In the genomic region with DNA sequence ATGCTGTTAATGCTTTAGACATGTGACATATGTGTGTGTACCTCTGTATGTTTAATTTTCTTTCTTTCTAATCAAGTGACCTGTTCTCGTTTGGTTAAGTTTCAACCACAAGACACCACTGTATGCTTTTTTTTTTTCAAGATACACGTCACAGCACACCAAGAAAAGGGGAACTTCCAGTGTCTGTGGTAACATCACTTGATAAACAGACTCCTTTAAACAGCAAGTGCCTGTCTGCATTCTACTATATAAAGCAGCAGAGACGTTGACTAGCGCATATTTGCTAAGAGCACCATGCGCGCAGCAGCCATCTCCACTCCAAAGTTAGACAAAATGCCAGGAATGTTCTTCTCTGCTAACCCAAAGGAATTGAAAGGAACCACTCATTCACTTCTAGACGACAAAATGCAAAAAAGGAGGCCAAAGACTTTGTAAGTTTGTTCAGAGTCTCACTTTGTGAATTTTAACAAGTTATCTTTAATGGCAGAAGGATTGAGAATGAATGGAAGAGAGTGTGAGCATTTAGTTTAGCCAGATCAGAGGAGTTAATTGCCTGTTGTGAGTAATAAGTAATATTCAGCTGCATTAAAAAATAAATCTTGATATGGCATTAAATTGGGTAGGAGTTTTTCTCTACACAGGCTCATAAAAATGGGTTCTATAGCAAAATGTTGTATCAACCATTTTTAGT, we compare ENCODE assay signal across 9 cellular contexts. TPM values are rescaled to one million over a fixed set of nuclear protein-coding genes. Genes with fewer than 3 reads are reported as not detected.
DNase-seq lines count a peak whose midpoint lies in the region; ATAC-seq and TF ChIP-seq lines count a peak whose summit lies in the region.
"Had no signal": no experiment of that assay in that cellular context is flagged by ENCODE, and none has a peak within 500 bp of the region (broad histone marks: within the 10 kb centered on the region; RNA-seq: fewer than 3 reads in every experiment).

A gene with protein sequence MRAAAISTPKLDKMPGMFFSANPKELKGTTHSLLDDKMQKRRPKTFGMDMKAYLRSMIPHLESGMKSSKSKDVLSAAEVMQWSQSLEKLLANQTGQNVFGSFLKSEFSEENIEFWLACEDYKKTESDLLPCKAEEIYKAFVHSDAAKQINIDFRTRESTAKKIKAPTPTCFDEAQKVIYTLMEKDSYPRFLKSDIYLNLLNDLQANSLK (plus strand): TSS at position 275 of the 691 bp plus-strand sequence. CDS start 20 bp downstream, at position 295.

- peak within 1 kb of the TSS; percentile 80 for H2AFZ ChIP-seq in neuronal stem cell (ENCODE audit: low read length)

- H4K91ac ChIP-seq in neuronal stem cell (ENCODE audit: low read depth, low read length, poor library complexity) = no peak within 1 kb of the TSS

- no peak within 1 kb of the TSS for H2BK120ac ChIP-seq in neuronal stem cell (ENCODE audit: low read depth, low read length)

- peak within 1 kb of the TSS; percentile 90 for H3K27ac Mint-ChIP-seq in T-helper 1 cell treated with Interleukin-12 subunit alpha and Interleukin-12 subunit beta and Interleukin-4 antibody, amounts not matched to agents 30 μg/mL and 1 μg/mL, for 36 hours

- peak within 1 kb of the TSS; percentile 84 for H3K4me3 Mint-ChIP-seq in T-helper 1 cell treated with Interleukin-12 subunit alpha and Interleukin-12 subunit beta and Interleukin-4 antibody, amounts not matched to agents 30 μg/mL and 1 μg/mL, for 36 hours

- H3K36me3 ChIP-seq in ascending aorta (no peaks in the 10 kb centered on the region), neuronal stem cell (replicated peaks in 1 of 2; ENCODE audit: control insufficient read depth in 2 of 2, insufficient read depth in 2 of 2, low read length in 2 of 2) (no peaks in the 10 kb centered on the region)

- no peaks in the 10 kb centered on the region for H3K27me3 ChIP-seq in ascending aorta
- no peaks in the 10 kb centered on the region for H3K27me3 ChIP-seq in neuronal stem cell (ENCODE audit: control insufficient read depth in 3 of 3, insufficient read depth in 3 of 3, low read depth in 1 of 3, low read length in 3 of 3)

- H3K4me1 Mint-ChIP-seq in T-helper 1 cell treated with Interleukin-12 subunit alpha and Interleukin-12 subunit beta and Interleukin-4 antibody, amounts not matched to agents 30 μg/mL and 1 μg/mL, for 36 hours (ENCODE audit: low read depth) = peaks cover 77% of the 10 kb centered on the region

- H2BK12ac ChIP-seq in neuronal stem cell (ENCODE audit: low read length) = no peak within 1 kb of the TSS

- DNase-seq in ascending aorta (ENCODE audit: low spot score in 2 of 2) (no peak), neuronal stem cell (ENCODE audit: low spot score) (no peak), retina (no peak), NCI-H524 treated with DMSO at 0.1 percent for 48 hours (lab: John Stamatoyannopoulos, UW) (no peak), NCI-H526 (lab: John Stamatoyannopoulos, UW) (no peak)

- H3K23ac ChIP-seq in neuronal stem cell (ENCODE audit: low read depth, low read length, poor library complexity) = no peak within 1 kb of the TSS

- H3K27me3 Mint-ChIP-seq in T-helper 1 cell treated with Interleukin-12 subunit alpha and Interleukin-12 subunit beta and Interleukin-4 antibody, amounts not matched to agents 30 μg/mL and 1 μg/mL, for 36 hours (ENCODE audit: low read depth) = no peaks in the 10 kb centered on the region

- H3K4me1 ChIP-seq in ascending aorta (no peaks in the 10 kb centered on the region), neuronal stem cell (ENCODE audit: control insufficient read depth in 2 of 2, insufficient read depth in 1 of 2, low read depth in 1 of 2, low read length in 2 of 2) (peaks cover 0 to 4% of the 10 kb centered on the region in 2 donors)

- H3K18ac ChIP-seq in neuronal stem cell (ENCODE audit: low read length) = no peak within 1 kb of the TSS

- H2AK5ac ChIP-seq in neuronal stem cell (ENCODE audit: low read depth, low read length) = no peak within 1 kb of the TSS

- H2BK5ac ChIP-seq in neuronal stem cell (ENCODE audit: low read length) = no peak within 1 kb of the TSS

- no peak within 1 kb of the TSS for H3K4ac ChIP-seq in neuronal stem cell (ENCODE audit: low read length)

- H3K9me3 ChIP-seq in ascending aorta = no peaks in the 10 kb centered on the region
- H3K9me3 ChIP-seq in neuronal stem cell (replicated peaks in 1 of 2; ENCODE audit: control insufficient read depth in 2 of 2, insufficient read depth in 1 of 2, low read depth in 1 of 2, low read length in 2 of 2) = no peaks in the 10 kb centered on the region

- peaks cover 8% of the 10 kb centered on the region for H3K9me3 Mint-ChIP-seq in T-helper 1 cell treated with Interleukin-12 subunit alpha and Interleukin-12 subunit beta and Interleukin-4 antibody, amounts not matched to agents 30 μg/mL and 1 μg/mL, for 36 hours

- ATAC-seq in GM18907 (IDR thresholded peaks at IDR 0.05; ENCODE audit: unreplicated experiment) = peak; percentile 86
- peak; percentile 83 for ATAC-seq in HG03039 (IDR thresholded peaks at IDR 0.05; ENCODE audit: unreplicated experiment)

- no CpG with 5 or more reads among the region's 7 CpGs for WGBS in neuronal stem cell (ENCODE audit: extremely low coverage in 2 of 2, insufficient read length in 2 of 2, insufficient replicate concordance in 1 of 2), 2 donors

- peaks cover 43% of the 10 kb centered on the region for H3K36me3 Mint-ChIP-seq in T-helper 1 cell treated with Interleukin-12 subunit alpha and Interleukin-12 subunit beta and Interleukin-4 antibody, amounts not matched to agents 30 μg/mL and 1 μg/mL, for 36 hours (ENCODE audit: low read depth)

- H3K27ac ChIP-seq in ascending aorta = no peak within 1 kb of the TSS
- H3K27ac ChIP-seq in neuronal stem cell (replicated peaks; ENCODE audit: low read length) = no peak within 1 kb of the TSS
- H3K27ac ChIP-seq: SK-N-MC had no signal

- no peak within 1 kb of the TSS for H2BK15ac ChIP-seq in neuronal stem cell (ENCODE audit: low read length)

- no peak within 1 kb of the TSS for H3K14ac ChIP-seq in neuronal stem cell (ENCODE audit: low read length)

- H3K4me2 ChIP-seq in neuronal stem cell (ENCODE audit: insufficient read depth, low read length, poor library complexity, severe bottlenecking) = no peak within 1 kb of the TSS

- H4K8ac ChIP-seq in neuronal stem cell (ENCODE audit: low read depth, low read length) = no peak within 1 kb of the TSS

- H3K4me3 ChIP-seq in ascending aorta (peak within 1 kb of the TSS in 1 of 2 donors; percentile 44), neuronal stem cell (ENCODE audit: low read length in 2 of 2) (no peak within 1 kb of the TSS)
- H3K4me3 ChIP-seq: SK-N-MC had no signal

- intact Hi-C loops in ascending aorta (cut with DNase I) = no loop called here

- TF ChIP-seq CTCF in ascending aorta (IDR thresholded peaks at IDR 0.05) = no peak

- H3K79me1 ChIP-seq in neuronal stem cell (ENCODE audit: low read depth, low read length) = no peaks in the 10 kb centered on the region

- H3K9ac ChIP-seq in neuronal stem cell (ENCODE audit: low read depth, low read length, poor library complexity) = no peak within 1 kb of the TSS

RNA-seq across cellular contexts. Expression of the gene that starts here (rescaled TPM):
- total RNA-seq in ascending aorta = 13.0 TPM
- not detected for polyA plus RNA-seq in neuronal stem cell (2013, experiment 1 of 2)
- not detected for polyA plus RNA-seq in neuronal stem cell (2013, experiment 2 of 2)
